In the genomic region with DNA sequence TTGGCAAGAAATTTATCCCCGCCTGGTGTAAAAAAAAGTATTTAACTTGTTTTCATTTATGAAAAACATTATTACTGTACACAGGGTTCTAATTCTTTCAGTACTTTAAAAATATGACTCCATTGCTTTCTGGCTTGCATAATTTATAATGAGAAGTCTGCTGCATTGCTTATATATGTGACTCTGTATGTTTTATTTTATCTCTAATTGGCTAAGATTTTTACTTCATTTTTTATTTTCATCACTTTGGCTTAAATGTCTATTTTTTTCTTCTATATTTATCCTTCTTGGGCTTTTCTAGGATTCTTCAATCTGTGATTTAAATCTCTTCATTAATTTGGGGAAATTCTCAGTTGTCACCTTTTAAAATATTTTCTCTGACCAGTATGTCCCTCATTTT, we compare ENCODE assay signal across 1 cellular context.
TF ChIP-seq lines count a peak whose summit lies in the region.

No MANE protein-coding gene starts in this region.

TF ChIP-seq in WTC11, 78 proteins besides CTCF, POLR2A, EP300 and RAD21 (continued from another document):
- TF ChIP-seq, protein P1, sequence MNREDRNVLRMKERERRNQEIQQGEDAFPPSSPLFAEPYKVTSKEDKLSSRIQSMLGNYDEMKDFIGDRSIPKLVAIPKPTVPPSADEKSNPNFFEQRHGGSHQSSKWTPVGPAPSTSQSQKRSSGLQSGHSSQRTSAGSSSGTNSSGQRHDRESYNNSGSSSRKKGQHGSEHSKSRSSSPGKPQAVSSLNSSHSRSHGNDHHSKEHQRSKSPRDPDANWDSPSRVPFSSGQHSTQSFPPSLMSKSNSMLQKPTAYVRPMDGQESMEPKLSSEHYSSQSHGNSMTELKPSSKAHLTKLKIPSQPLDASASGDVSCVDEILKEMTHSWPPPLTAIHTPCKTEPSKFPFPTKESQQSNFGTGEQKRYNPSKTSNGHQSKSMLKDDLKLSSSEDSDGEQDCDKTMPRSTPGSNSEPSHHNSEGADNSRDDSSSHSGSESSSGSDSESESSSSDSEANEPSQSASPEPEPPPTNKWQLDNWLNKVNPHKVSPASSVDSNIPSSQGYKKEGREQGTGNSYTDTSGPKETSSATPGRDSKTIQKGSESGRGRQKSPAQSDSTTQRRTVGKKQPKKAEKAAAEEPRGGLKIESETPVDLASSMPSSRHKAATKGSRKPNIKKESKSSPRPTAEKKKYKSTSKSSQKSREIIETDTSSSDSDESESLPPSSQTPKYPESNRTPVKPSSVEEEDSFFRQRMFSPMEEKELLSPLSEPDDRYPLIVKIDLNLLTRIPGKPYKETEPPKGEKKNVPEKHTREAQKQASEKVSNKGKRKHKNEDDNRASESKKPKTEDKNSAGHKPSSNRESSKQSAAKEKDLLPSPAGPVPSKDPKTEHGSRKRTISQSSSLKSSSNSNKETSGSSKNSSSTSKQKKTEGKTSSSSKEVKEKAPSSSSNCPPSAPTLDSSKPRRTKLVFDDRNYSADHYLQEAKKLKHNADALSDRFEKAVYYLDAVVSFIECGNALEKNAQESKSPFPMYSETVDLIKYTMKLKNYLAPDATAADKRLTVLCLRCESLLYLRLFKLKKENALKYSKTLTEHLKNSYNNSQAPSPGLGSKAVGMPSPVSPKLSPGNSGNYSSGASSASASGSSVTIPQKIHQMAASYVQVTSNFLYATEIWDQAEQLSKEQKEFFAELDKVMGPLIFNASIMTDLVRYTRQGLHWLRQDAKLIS (CRISPR knock-in tag; IDR thresholded peaks at IDR 0.05; ENCODE audit: borderline replicate concordance), result no peak
- TF ChIP-seq ETV6 (CRISPR knock-in tag; IDR thresholded peaks at IDR 0.05), result no peak
